1 cellular context compared by ENCODE assay signal in the genomic region with DNA sequence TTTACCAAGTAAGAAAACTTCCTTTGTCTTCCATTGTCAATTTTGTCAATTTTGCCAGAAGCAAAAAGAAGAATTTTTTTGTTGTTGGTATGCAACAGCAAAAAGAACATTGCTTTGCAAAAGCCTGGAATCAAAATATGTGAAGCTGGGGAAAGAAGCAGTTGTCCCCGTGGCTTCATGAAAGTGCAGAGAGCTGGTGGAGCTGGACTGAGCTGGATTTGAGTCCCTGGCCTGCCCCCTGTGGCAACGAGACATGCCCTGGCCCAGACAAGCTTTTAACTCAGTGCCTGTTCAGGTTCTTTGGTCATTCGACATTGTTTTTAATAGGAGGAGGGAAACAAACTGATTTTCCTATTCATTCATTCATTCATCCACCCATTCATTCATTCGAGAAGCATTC.
TF ChIP-seq lines count a peak whose summit lies in the region.

No MANE protein-coding gene starts in this region.

TF ChIP-seq in H1, 55 proteins besides CTCF, POLR2A, EP300 and RAD21:
- TF ChIP-seq HDAC6 (IDR thresholded peaks at IDR 0.05; ENCODE audit: low read depth, low read length) (no peak), PHF8 (conservative IDR thresholded peaks at IDR 0.05; ENCODE audit: low read depth, low read length) (no peak), GABPA (IDR thresholded peaks at IDR 0.05; ENCODE audit: borderline replicate concordance, insufficient read depth, low read length) (no peak), KDM1A (IDR thresholded peaks at IDR 0.05; ENCODE audit: borderline replicate concordance, low read length) (no peak), BCL11A (IDR thresholded peaks at IDR 0.05; ENCODE audit: low read depth in 2 of 2, low read length in 2 of 2) (no peak), NANOG (IDR thresholded peaks at IDR 0.05; ENCODE audit: insufficient read depth, low read depth, low read length, poor library complexity, severe bottlenecking) (no peak), SP2 (IDR thresholded peaks at IDR 0.05; ENCODE audit: low read length) (no peak), SAP30 (IDR thresholded peaks at IDR 0.05; ENCODE audit: insufficient read depth, insufficient replicate concordance, low read length) (no peak), BACH1 (IDR thresholded peaks at IDR 0.05; ENCODE audit: low read length) (no peak), SIX5 (IDR thresholded peaks at IDR 0.05; ENCODE audit: low read depth, low read length) (no peak), SP1 (IDR thresholded peaks at IDR 0.05; ENCODE audit: low read depth, low read length) (no peak), JUND (IDR thresholded peaks at IDR 0.05; ENCODE audit: low read length) (no peak), EGR1 (IDR thresholded peaks at IDR 0.05; ENCODE audit: borderline replicate concordance, low read depth, low read length) (no peak), CEBPB (IDR thresholded peaks at IDR 0.05; ENCODE audit: low read depth, low read length) (no peak)
- TF ChIP-seq, protein P1, sequence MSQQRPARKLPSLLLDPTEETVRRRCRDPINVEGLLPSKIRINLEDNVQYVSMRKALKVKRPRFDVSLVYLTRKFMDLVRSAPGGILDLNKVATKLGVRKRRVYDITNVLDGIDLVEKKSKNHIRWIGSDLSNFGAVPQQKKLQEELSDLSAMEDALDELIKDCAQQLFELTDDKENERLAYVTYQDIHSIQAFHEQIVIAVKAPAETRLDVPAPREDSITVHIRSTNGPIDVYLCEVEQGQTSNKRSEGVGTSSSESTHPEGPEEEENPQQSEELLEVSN (IDR thresholded peaks at IDR 0.05): no peak
- TF ChIP-seq, protein P2, sequence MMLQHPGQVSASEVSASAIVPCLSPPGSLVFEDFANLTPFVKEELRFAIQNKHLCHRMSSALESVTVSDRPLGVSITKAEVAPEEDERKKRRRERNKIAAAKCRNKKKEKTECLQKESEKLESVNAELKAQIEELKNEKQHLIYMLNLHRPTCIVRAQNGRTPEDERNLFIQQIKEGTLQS (IDR thresholded peaks at IDR 0.05; ENCODE audit: insufficient read depth, low read depth, low read length): no peak
- TF ChIP-seq, protein P3, sequence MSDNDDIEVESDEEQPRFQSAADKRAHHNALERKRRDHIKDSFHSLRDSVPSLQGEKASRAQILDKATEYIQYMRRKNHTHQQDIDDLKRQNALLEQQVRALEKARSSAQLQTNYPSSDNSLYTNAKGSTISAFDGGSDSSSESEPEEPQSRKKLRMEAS (IDR thresholded peaks at IDR 0.05): no peak
